In genomic region chr11:76629133-76629852, GRCh38 we compare ENCODE assay signal across 9 cellular contexts. TPM values are rescaled to one million over a fixed set of nuclear protein-coding genes. Genes with fewer than 3 reads are reported as not detected.
DNase-seq lines count a peak whose midpoint lies in the region; ATAC-seq and TF ChIP-seq lines count a peak whose summit lies in the region.
"Had no signal": no experiment of that assay in that cellular context is flagged by ENCODE, and none has a peak within 500 bp of the region (broad histone marks: within the 10 kb centered on the region; RNA-seq: fewer than 3 reads in every experiment).

No MANE protein-coding gene starts in this region.

- peak; percentile 70 for DNase-seq in AML-193 (lab: John Stamatoyannopoulos, UW)
- DNase-seq in T-cell, result peak in 15 of 34 experiments; percentile 3 to 57 (median 12)
- no peak for DNase-seq in endothelial cell (ENCODE audit: low spot score)
- no peak for DNase-seq in natural killer cell
- no peak for DNase-seq in NCI-H446 treated with DMSO at 0.1 percent for 48 hours (lab: John Stamatoyannopoulos, UW)
- no peak for DNase-seq in neural progenitor cell (ENCODE audit: low spot score)

- H3K79me2 ChIP-seq in neural progenitor cell (ENCODE audit: low read depth), result no peaks in the 10 kb centered on the region

- no peak overlapping the region for H3K4me3 ChIP-seq in neural progenitor cell

- H3K36me3 Mint-ChIP-seq in T-cell (peaks cover 4% of the 10 kb centered on the region), endothelial cell (ENCODE audit: low read depth, unreplicated experiment) (peaks cover 5% of the 10 kb centered on the region), natural killer cell (no peaks in the 10 kb centered on the region), neural progenitor cell (no peaks in the 10 kb centered on the region)

- H4K20me1 ChIP-seq in neural progenitor cell (ENCODE audit: low read depth), result no peaks in the 10 kb centered on the region

- CTCF ChIA-PET in T-cell (lab: Charles Lee), result interaction anchor here in 1 of 2 donors (0.6 kb wide), 1 partner anchor 31 kb away, joined by 3 read pairs; no protein-coding TSS in a partner anchor

- H3K9me3 Mint-ChIP-seq in T-cell (peaks cover 4 to 10% (median 7%) of the 10 kb centered on the region in 3 donors), endothelial cell (ENCODE audit: unreplicated experiment) (peaks cover 5% of the 10 kb centered on the region), natural killer cell (no peaks in the 10 kb centered on the region), neural progenitor cell (peaks cover 6% of the 10 kb centered on the region)

- no peaks in the 10 kb centered on the region for H3K36me3 ChIP-seq in neural progenitor cell

- H3K4me2 ChIP-seq in neural progenitor cell, result no peak overlapping the region

- intact Hi-C loops in natural killer cell (cut with micrococcal nuclease), result loop anchor here (5.0 kb wide), 1 partner anchor 43 kb away; the partner anchor contains the start of gene LRRC32

- no peak overlapping the region for H3K27ac ChIP-seq in neural progenitor cell

- ATAC-seq in T-cell (replicated peaks in 1 of 4) (peak; percentile 17 to 77 (median 34)), natural killer cell (peak; percentile 36 to 54 (median 39)), HG02870 (IDR thresholded peaks at IDR 0.05; ENCODE audit: unreplicated experiment) (no peak), GM21717 (IDR thresholded peaks at IDR 0.05; ENCODE audit: unreplicated experiment) (no peak)

- POLR2A ChIA-PET in T-cell (lab: Charles Lee), result no interaction called here

- no peaks in the 10 kb centered on the region for H3K27me3 ChIP-seq in neural progenitor cell

- no peak overlapping the region for H2AFZ ChIP-seq in neural progenitor cell (replicated peaks)

- H3K27ac Mint-ChIP-seq in T-cell (no peak overlapping the region), endothelial cell (ENCODE audit: unreplicated experiment) (peak overlapping the region; percentile 64), natural killer cell (peak overlapping the region in 1 of 2 donors; percentile 88), neural progenitor cell (no peak overlapping the region)

- H3K4me1 Mint-ChIP-seq in T-cell (peaks cover 20 to 34% (median 24%) of the 10 kb centered on the region in 3 donors), endothelial cell (ENCODE audit: unreplicated experiment) (peaks cover 19% of the 10 kb centered on the region), natural killer cell (peaks cover 26 to 34% of the 10 kb centered on the region in 2 donors), neural progenitor cell (peaks cover 5% of the 10 kb centered on the region)

- H3K4me1 ChIP-seq in neural progenitor cell, result no peaks in the 10 kb centered on the region

- H3K9me3 ChIP-seq in neural progenitor cell (ENCODE audit: low read depth), result no peaks in the 10 kb centered on the region

- no peak overlapping the region for H3K4me3 Mint-ChIP-seq in T-cell
- no peak overlapping the region for H3K4me3 Mint-ChIP-seq in endothelial cell (ENCODE audit: unreplicated experiment)
- H3K4me3 Mint-ChIP-seq in natural killer cell, result no peak overlapping the region
- no peak overlapping the region for H3K4me3 Mint-ChIP-seq in neural progenitor cell

- H3K9ac ChIP-seq in neural progenitor cell, result no peak overlapping the region

- H3K27me3 Mint-ChIP-seq in T-cell (peaks cover 0 to 3% of the 10 kb centered on the region in 2 donors), endothelial cell (ENCODE audit: unreplicated experiment) (peaks cover 2% of the 10 kb centered on the region), natural killer cell (ENCODE audit: low read depth in 2 of 2) (peaks cover 33 to 45% of the 10 kb centered on the region in 2 donors), neural progenitor cell (ENCODE audit: insufficient read depth, low read depth) (peaks cover 9% of the 10 kb centered on the region)

- TF ChIP-seq CTCF in endothelial cell (IDR thresholded peaks at IDR 0.05; ENCODE audit: unreplicated experiment) (no peak), natural killer cell (IDR thresholded peaks at IDR 0.05) (no peak), neural progenitor cell (IDR thresholded peaks at IDR 0.05) (no peak)

- no peaks in the 10 kb centered on the region for H3F3A ChIP-seq in neural progenitor cell (ENCODE audit: low read depth)

RNA-seq across cellular contexts. Expression of gene LRRC32, which starts 41.3 kb away (rescaled TPM):
- 1 to 10 TPM in 3 of 5 donors, under 1 TPM in 2; 0.77 to 3.6 (median 2.2) TPM for total RNA-seq in T-cell
- total RNA-seq in endothelial cell (ENCODE audit: unreplicated experiment), result 22.0 TPM
- total RNA-seq in natural killer cell, result 1 to 10 TPM in 2 of 3 donors, under 1 TPM in 1; 0.14 to 1.4 (median 1.4) TPM
- total RNA-seq in neural progenitor cell (ENCODE audit: low replicate concordance), result 0.21 and 1.1 TPM in 2 replicates
- total RNA-seq: M059J had no signal

Comparison
In these comparisons a context has a peak if more than half of its experiments do, and no peak if none do; other contexts are left out.
1. DNase-seq: peak in AML-193 (2 of 2); none in endothelial cell (single experiment), natural killer cell (single experiment), NCI-H446 treated with DMSO at 0.1 percent for 48 hours (single experiment) and neural progenitor cell (single experiment).
2. ATAC-seq: peak in T-cell (4 of 4) and natural killer cell (3 of 3); none in HG02870 (single experiment) and GM21717 (single experiment).